In genomic region chr6:53058388-53058890, GRCh38 we compare ENCODE assay signal across 14 cellular contexts. TPM values are rescaled to one million over a fixed set of nuclear protein-coding genes. Genes with fewer than 3 reads are reported as not detected.
DNase-seq lines count a peak whose midpoint lies in the region; ATAC-seq and TF ChIP-seq lines count a peak whose summit lies in the region.
"Had no signal": no experiment of that assay in that cellular context is flagged by ENCODE, and none has a peak within 500 bp of the region (broad histone marks: within the 10 kb centered on the region; RNA-seq: fewer than 3 reads in every experiment).

No MANE protein-coding gene starts in this region.

- DNase-seq in activated naive CD8-positive, alpha-beta T cell treated with anti-CD3 and anti-CD28 coated beads, Interleukin-2, amount 50 U/mL, for 24 hours, result no peak
- no peak for DNase-seq in activated CD8-positive, alpha-beta T cell treated with anti-CD3 and anti-CD28 coated beads, Interleukin-2, amount 10 ng/mL, durations not matched to agents 7 days and 5 days
- DNase-seq in type B pancreatic cell (ENCODE audit: extremely low spot score, unreplicated experiment), result no peak
- no peak for DNase-seq in DMS53 (lab: John Stamatoyannopoulos, UW)
- DNase-seq in COLO668 (lab: John Stamatoyannopoulos, UW; ENCODE audit: unreplicated experiment), result no peak
- no peak for DNase-seq in activated CD8-positive, alpha-beta memory T cell treated with anti-CD3 and anti-CD28 coated beads, Interleukin-2, amount 10 ng/mL, durations not matched to agents 7 days and 5 days
- DNase-seq: foreskin keratinocyte, H9, MV-4-11, NCI-H2107, Peyer's patch, SW 1271 had no signal

- no peak overlapping the region for H3K9ac ChIP-seq in muscle layer of colon (ENCODE audit: low read length)

- no peaks in the 10 kb centered on the region for H3K27me3 Mint-ChIP-seq in activated naive CD8-positive, alpha-beta T cell
- no peaks in the 10 kb centered on the region for H3K27me3 Mint-ChIP-seq in activated naive CD8-positive, alpha-beta T cell treated with anti-CD3 and anti-CD28 coated beads, Interleukin-2, amount 50 U/mL, for 24 hours
- no peaks in the 10 kb centered on the region for H3K27me3 Mint-ChIP-seq in activated CD8-positive, alpha-beta T cell treated with anti-CD3 and anti-CD28 coated beads, Interleukin-2, amount 10 ng/mL, durations not matched to agents 7 days and 5 days (ENCODE audit: low read depth)
- H3K27me3 Mint-ChIP-seq in type B pancreatic cell, result no peaks in the 10 kb centered on the region
- no peaks in the 10 kb centered on the region for H3K27me3 Mint-ChIP-seq in activated CD8-positive, alpha-beta memory T cell treated with anti-CD3 and anti-CD28 coated beads, Interleukin-2, amount 10 ng/mL, durations not matched to agents 7 days and 5 days

- H3K9me3 Mint-ChIP-seq in activated naive CD8-positive, alpha-beta T cell (ENCODE audit: low read depth), result no peaks in the 10 kb centered on the region
- no peaks in the 10 kb centered on the region for H3K9me3 Mint-ChIP-seq in activated naive CD8-positive, alpha-beta T cell treated with anti-CD3 and anti-CD28 coated beads, Interleukin-2, amount 50 U/mL, for 24 hours
- H3K9me3 Mint-ChIP-seq in activated CD8-positive, alpha-beta T cell treated with anti-CD3 and anti-CD28 coated beads, Interleukin-2, amount 10 ng/mL, durations not matched to agents 7 days and 5 days (ENCODE audit: insufficient read depth), result no peaks in the 10 kb centered on the region
- H3K9me3 Mint-ChIP-seq in type B pancreatic cell, result no peaks in the 10 kb centered on the region
- H3K9me3 Mint-ChIP-seq in activated CD8-positive, alpha-beta memory T cell treated with anti-CD3 and anti-CD28 coated beads, Interleukin-2, amount 10 ng/mL, durations not matched to agents 7 days and 5 days (ENCODE audit: low read depth), result no peaks in the 10 kb centered on the region
- H3K9me3 Mint-ChIP-seq: H9 had no signal

- H3K27ac Mint-ChIP-seq in activated naive CD8-positive, alpha-beta T cell, result peak overlapping the region; percentile 85
- no peak overlapping the region for H3K27ac Mint-ChIP-seq in activated naive CD8-positive, alpha-beta T cell treated with anti-CD3 and anti-CD28 coated beads, Interleukin-2, amount 50 U/mL, for 24 hours
- H3K27ac Mint-ChIP-seq in activated CD8-positive, alpha-beta T cell treated with anti-CD3 and anti-CD28 coated beads, Interleukin-2, amount 10 ng/mL, durations not matched to agents 7 days and 5 days, result peak overlapping the region; percentile 13
- peak overlapping the region; percentile 7 for H3K27ac Mint-ChIP-seq in type B pancreatic cell
- no peak overlapping the region for H3K27ac Mint-ChIP-seq in activated CD8-positive, alpha-beta memory T cell treated with anti-CD3 and anti-CD28 coated beads, Interleukin-2, amount 10 ng/mL, durations not matched to agents 7 days and 5 days
- H3K27ac Mint-ChIP-seq: H9 had no signal

- CTCF ChIA-PET in activated CD8-positive, alpha-beta T cell treated with anti-CD3 and anti-CD28 coated beads, Interleukin-2, amount 10 ng/mL, durations not matched to agents 7 days and 5 days (lab: Charles Lee), result no interaction called here
- CTCF ChIA-PET in activated CD8-positive, alpha-beta memory T cell treated with anti-CD3 and anti-CD28 coated beads, Interleukin-2, amount 10 ng/mL, durations not matched to agents 7 days and 5 days (lab: Charles Lee), result no interaction called here

- peak overlapping the region; percentile 53 for H3K4me3 Mint-ChIP-seq in activated naive CD8-positive, alpha-beta T cell
- H3K4me3 Mint-ChIP-seq in activated naive CD8-positive, alpha-beta T cell treated with anti-CD3 and anti-CD28 coated beads, Interleukin-2, amount 50 U/mL, for 24 hours, result no peak overlapping the region
- H3K4me3 Mint-ChIP-seq in activated CD8-positive, alpha-beta T cell treated with anti-CD3 and anti-CD28 coated beads, Interleukin-2, amount 10 ng/mL, durations not matched to agents 7 days and 5 days, result no peak overlapping the region
- H3K4me3 Mint-ChIP-seq in type B pancreatic cell, result peak overlapping the region; percentile 72
- no peak overlapping the region for H3K4me3 Mint-ChIP-seq in activated CD8-positive, alpha-beta memory T cell treated with anti-CD3 and anti-CD28 coated beads, Interleukin-2, amount 10 ng/mL, durations not matched to agents 7 days and 5 days
- H3K4me3 Mint-ChIP-seq: H9 had no signal

- no peak for TF ChIP-seq CTCF in type B pancreatic cell (conservative IDR thresholded peaks at IDR 0.05)

- peak overlapping the region in 1 of 2 donors; percentile 73 for H3K4me3 ChIP-seq in muscle layer of colon (ENCODE audit: low read depth in 1 of 2, low read length in 2 of 2)

- POLR2A ChIA-PET in activated CD8-positive, alpha-beta T cell treated with anti-CD3 and anti-CD28 coated beads, Interleukin-2, amount 10 ng/mL, durations not matched to agents 7 days and 5 days (lab: Charles Lee), result interaction anchor here (0.6 kb wide), 1 partner anchor 9 kb away, joined by 4 read pairs; no protein-coding TSS in a partner anchor

- H3K4me1 Mint-ChIP-seq in activated naive CD8-positive, alpha-beta T cell (ENCODE audit: low read depth), result peaks cover 64% of the 10 kb centered on the region
- H3K4me1 Mint-ChIP-seq in activated naive CD8-positive, alpha-beta T cell treated with anti-CD3 and anti-CD28 coated beads, Interleukin-2, amount 50 U/mL, for 24 hours, result peaks cover 50% of the 10 kb centered on the region
- H3K4me1 Mint-ChIP-seq in activated CD8-positive, alpha-beta T cell treated with anti-CD3 and anti-CD28 coated beads, Interleukin-2, amount 10 ng/mL, durations not matched to agents 7 days and 5 days (ENCODE audit: low read depth), result peaks cover 44% of the 10 kb centered on the region
- peaks cover 39% of the 10 kb centered on the region for H3K4me1 Mint-ChIP-seq in type B pancreatic cell (ENCODE audit: unreplicated experiment)
- peaks cover 40% of the 10 kb centered on the region for H3K4me1 Mint-ChIP-seq in activated CD8-positive, alpha-beta memory T cell treated with anti-CD3 and anti-CD28 coated beads, Interleukin-2, amount 10 ng/mL, durations not matched to agents 7 days and 5 days

- no peaks in the 10 kb centered on the region for H3K27me3 ChIP-seq in muscle layer of colon (ENCODE audit: control insufficient read depth in 1 of 2, insufficient read depth in 2 of 2, low read length in 2 of 2)
- H3K27me3 ChIP-seq: foreskin keratinocyte, Peyer's patch had no signal

- H3K4me1 ChIP-seq in muscle layer of colon (ENCODE audit: insufficient read depth, low read length), result peaks cover 59% of the 10 kb centered on the region

- no peaks in the 10 kb centered on the region for H3K9me3 ChIP-seq in muscle layer of colon (ENCODE audit: low read length)
- H3K9me3 ChIP-seq: Peyer's patch had no signal

- no peaks in the 10 kb centered on the region for H3K36me3 ChIP-seq in muscle layer of colon (ENCODE audit: insufficient read depth, low read length)
- H3K36me3 ChIP-seq: Peyer's patch had no signal

- peak overlapping the region; percentile 53 for H3K27ac ChIP-seq in muscle layer of colon (ENCODE audit: low read depth, low read length)
- H3K27ac ChIP-seq: foreskin keratinocyte had no signal

- no peak for ATAC-seq in activated naive CD8-positive, alpha-beta T cell treated with anti-CD3 and anti-CD28 coated beads, Interleukin-2, amount 50 U/mL, for 24 hours
- ATAC-seq in activated CD8-positive, alpha-beta T cell treated with anti-CD3 and anti-CD28 coated beads, Interleukin-2, amount 10 ng/mL, durations not matched to agents 7 days and 5 days, result no peak
- ATAC-seq in activated CD8-positive, alpha-beta memory T cell treated with anti-CD3 and anti-CD28 coated beads, Interleukin-2, amount 10 ng/mL, durations not matched to agents 7 days and 5 days, result no peak
- ATAC-seq: foreskin keratinocyte had no signal

- H3K36me3 Mint-ChIP-seq in activated naive CD8-positive, alpha-beta T cell, result peaks cover 2% of the 10 kb centered on the region
- peaks cover 2% of the 10 kb centered on the region for H3K36me3 Mint-ChIP-seq in activated naive CD8-positive, alpha-beta T cell treated with anti-CD3 and anti-CD28 coated beads, Interleukin-2, amount 50 U/mL, for 24 hours (ENCODE audit: low read depth)
- H3K36me3 Mint-ChIP-seq in activated CD8-positive, alpha-beta T cell treated with anti-CD3 and anti-CD28 coated beads, Interleukin-2, amount 10 ng/mL, durations not matched to agents 7 days and 5 days (ENCODE audit: low read depth), result no peaks in the 10 kb centered on the region
- peaks cover 13% of the 10 kb centered on the region for H3K36me3 Mint-ChIP-seq in type B pancreatic cell
- peaks cover 3% of the 10 kb centered on the region for H3K36me3 Mint-ChIP-seq in activated CD8-positive, alpha-beta memory T cell treated with anti-CD3 and anti-CD28 coated beads, Interleukin-2, amount 10 ng/mL, durations not matched to agents 7 days and 5 days

RNA-seq across cellular contexts. Expression of gene CILK1, which starts 3.2 kb away (rescaled TPM):
- total RNA-seq in activated CD8-positive, alpha-beta T cell treated with anti-CD3 and anti-CD28 coated beads, Interleukin-2, amount 10 ng/mL, durations not matched to agents 7 days and 5 days, result 1 to 10 TPM; 4.1 TPM
- 18.4 and 18.6 TPM in 2 replicates for total RNA-seq in type B pancreatic cell (ENCODE audit: low replicate concordance)
- total RNA-seq in activated CD8-positive, alpha-beta memory T cell treated with anti-CD3 and anti-CD28 coated beads, Interleukin-2, amount 10 ng/mL, durations not matched to agents 7 days and 5 days, result 1 to 10 TPM; 5.9 to 7.5 TPM

RNA-seq across cellular contexts. Expression of gene FBXO9, which starts 6.8 kb away (rescaled TPM):
- 10 to 100 TPM; 54.8 to 56.8 TPM for total RNA-seq in activated CD8-positive, alpha-beta T cell treated with anti-CD3 and anti-CD28 coated beads, Interleukin-2, amount 10 ng/mL, durations not matched to agents 7 days and 5 days
- total RNA-seq in type B pancreatic cell (ENCODE audit: low replicate concordance), result 67.7 and 78.5 TPM in 2 replicates
- 10 to 100 TPM; 61.8 to 67.3 TPM for total RNA-seq in activated CD8-positive, alpha-beta memory T cell treated with anti-CD3 and anti-CD28 coated beads, Interleukin-2, amount 10 ng/mL, durations not matched to agents 7 days and 5 days

Comparison
In these comparisons a context has a peak if more than half of its experiments do, and no peak if none do; other contexts are left out.
1. H3K27ac Mint-ChIP-seq: peak in activated naive CD8-positive, alpha-beta T cell (single experiment), activated CD8-positive, alpha-beta T cell treated with anti-CD3 and anti-CD28 coated beads, Interleukin-2, amount 10 ng/mL, durations not matched to agents 7 days and 5 days (single experiment) and type B pancreatic cell (single experiment); none in activated naive CD8-positive, alpha-beta T cell treated with anti-CD3 and anti-CD28 coated beads, Interleukin-2, amount 50 U/mL, for 24 hours (single experiment) and activated CD8-positive, alpha-beta memory T cell treated with anti-CD3 and anti-CD28 coated beads, Interleukin-2, amount 10 ng/mL, durations not matched to agents 7 days and 5 days (single experiment).
2. H3K4me3 Mint-ChIP-seq: peak in activated naive CD8-positive, alpha-beta T cell (single experiment) and type B pancreatic cell (single experiment); none in activated naive CD8-positive, alpha-beta T cell treated with anti-CD3 and anti-CD28 coated beads, Interleukin-2, amount 50 U/mL, for 24 hours (single experiment), activated CD8-positive, alpha-beta T cell treated with anti-CD3 and anti-CD28 coated beads, Interleukin-2, amount 10 ng/mL, durations not matched to agents 7 days and 5 days (single experiment) and activated CD8-positive, alpha-beta memory T cell treated with anti-CD3 and anti-CD28 coated beads, Interleukin-2, amount 10 ng/mL, durations not matched to agents 7 days and 5 days (single experiment).